ENCODE assay signal across 14 cellular contexts in genomic region chr6:79188885-79189505, GRCh38.
"Had no signal": no experiment of that assay in that cellular context is flagged by ENCODE, and none has a peak within 500 bp of the region (broad histone marks: within the 10 kb centered on the region; RNA-seq: fewer than 3 reads in every experiment).

No MANE protein-coding gene starts in this region.

- H3K27me3 ChIP-seq: upper lobe of right lung had no signal

- H3K4me1 Mint-ChIP-seq: activated CD4-positive, alpha-beta memory T cell treated with anti-CD3 and anti-CD28 coated beads, Interleukin-2, amount 10 ng/mL, durations not matched to agents 7 days and 5 days had no signal

- H3K27ac Mint-ChIP-seq: activated CD4-positive, alpha-beta memory T cell treated with anti-CD3 and anti-CD28 coated beads, Interleukin-2, amount 10 ng/mL, durations not matched to agents 7 days and 5 days; activated naive CD8-positive, alpha-beta T cell; natural killer cell had no signal

- H3K4me3 ChIP-seq: lung, mucosa of descending colon, psoas muscle, upper lobe of right lung had no signal

- ATAC-seq: mucosa of descending colon, natural killer cell, psoas muscle, upper lobe of right lung had no signal

- H3K36me3 ChIP-seq: upper lobe of right lung had no signal

- H3K4me3 Mint-ChIP-seq: activated CD4-positive, alpha-beta memory T cell treated with anti-CD3 and anti-CD28 coated beads, Interleukin-2, amount 10 ng/mL, durations not matched to agents 7 days and 5 days; activated naive CD8-positive, alpha-beta T cell; natural killer cell had no signal

- DNase-seq: activated CD4-positive, alpha-beta memory T cell treated with anti-CD3 and anti-CD28 coated beads, Interleukin-2, amount 10 ng/mL, durations not matched to agents 7 days and 5 days; activated gamma-delta T cell; activated T-cell treated with anti-CD3 and anti-CD28 coated beads, Interleukin-2, amount 50 U/mL, for 48 hours; mucosa of descending colon; natural killer cell; occipital lobe; psoas muscle; stimulated activated CD4-positive, alpha-beta T cell treated with anti-CD3 and anti-CD28 coated beads, Interleukin-12 subunit alpha, Interleukin-12 subunit beta, amount 100 ng/mL, for 4 hours; stimulated activated CD4-positive, alpha-beta T cell treated with anti-CD3 and anti-CD28 coated beads, Interleukin-2, amount 100 ng/mL, for 48 hours; stimulated activated naive CD4-positive, alpha-beta T cell treated with Interleukin-2 at 50 U/mL for 16 hours; T-helper 9 cell; upper lobe of right lung had no signal
